Comparison of ENCODE assay signal across 29 cellular contexts in genomic region chr11:45683285-45684058, GRCh38. TPM values are rescaled to one million over a fixed set of nuclear protein-coding genes. Genes with fewer than 3 reads are reported as not detected.
"Had no signal": no experiment of that assay in that cellular context is flagged by ENCODE, and none has a peak within 500 bp of the region (broad histone marks: within the 10 kb centered on the region; RNA-seq: fewer than 3 reads in every experiment).

No MANE protein-coding gene starts in this region.

- H3K27ac Mint-ChIP-seq: activated naive CD4-positive, alpha-beta T cell treated with anti-CD3 and anti-CD28 coated beads, Interleukin-2, amount 10 ng/mL, durations not matched to agents 7 days and 5 days; activated naive CD8-positive, alpha-beta T cell treated with anti-CD3 and anti-CD28 coated beads, Interleukin-2, amount 10 ng/mL, durations not matched to agents 7 days and 5 days; brain; effector memory CD8-positive, alpha-beta T cell; mesothelial cell of epicardium; naive B cell; stimulated activated effector memory CD8-positive, alpha-beta T cell treated with anti-CD3 and anti-CD28 coated beads, Interleukin-12 subunit alpha, Interleukin-12 subunit beta, amount 100 ng/mL, for 72 hours had no signal

- H3K27ac ChIP-seq: ascending aorta, coronary artery, neural progenitor cell, right lobe of liver, skin epidermis, stomach, thyroid gland, upper lobe of left lung, vagina, VCaP had no signal

- DNase-seq: activated CD4-positive, alpha-beta T cell treated with anti-CD3 and anti-CD28 coated beads for 4 hours; activated CD4-positive, alpha-beta T cell treated with anti-CD3 and anti-CD28 coated beads, Interleukin-2, amount 50 U/mL, for 4 hours; activated CD8-positive, alpha-beta memory T cell treated with anti-CD3 and anti-CD28 coated beads, Interleukin-2, amount 50 U/mL, for 4 hours; activated gamma-delta T cell; activated naive CD4-positive, alpha-beta T cell treated with anti-CD3 and anti-CD28 coated beads, Interleukin-2, amount 10 ng/mL, durations not matched to agents 7 days and 5 days; activated naive CD8-positive, alpha-beta T cell treated with anti-CD3 and anti-CD28 coated beads, Interleukin-2, amount 10 ng/mL, durations not matched to agents 7 days and 5 days; activated T-cell treated with anti-CD3 and anti-CD28 coated beads, Interleukin-2, amount 50 U/mL, for 1 hour; effector memory CD8-positive, alpha-beta T cell; head of caudate nucleus; hippocampal formation; left cardiac atrium; mammary epithelial cell; naive B cell; occipital lobe; right lobe of liver; stimulated activated CD4-positive, alpha-beta T cell treated with anti-CD3 and anti-CD28 coated beads, Interleukin-4, amount 100 ng/mL, for 24 hours; stomach; thyroid gland; upper lobe of left lung had no signal

- H3K9me3 Mint-ChIP-seq: activated naive CD4-positive, alpha-beta T cell treated with anti-CD3 and anti-CD28 coated beads, Interleukin-2, amount 10 ng/mL, durations not matched to agents 7 days and 5 days; activated naive CD8-positive, alpha-beta T cell treated with anti-CD3 and anti-CD28 coated beads, Interleukin-2, amount 10 ng/mL, durations not matched to agents 7 days and 5 days; effector memory CD8-positive, alpha-beta T cell; mesothelial cell of epicardium; neural progenitor cell; stimulated activated effector memory CD8-positive, alpha-beta T cell treated with anti-CD3 and anti-CD28 coated beads, Interleukin-12 subunit alpha, Interleukin-12 subunit beta, amount 100 ng/mL, for 72 hours had no signal

- H3K27me3 ChIP-seq: ascending aorta, right lobe of liver, thyroid gland, upper lobe of left lung, vagina had no signal

- H3K4me1 Mint-ChIP-seq: activated naive CD4-positive, alpha-beta T cell treated with anti-CD3 and anti-CD28 coated beads, Interleukin-2, amount 10 ng/mL, durations not matched to agents 7 days and 5 days; activated naive CD8-positive, alpha-beta T cell treated with anti-CD3 and anti-CD28 coated beads, Interleukin-2, amount 10 ng/mL, durations not matched to agents 7 days and 5 days; naive B cell; stimulated activated effector memory CD8-positive, alpha-beta T cell treated with anti-CD3 and anti-CD28 coated beads, Interleukin-12 subunit alpha, Interleukin-12 subunit beta, amount 100 ng/mL, for 72 hours had no signal

- H3K4me3 Mint-ChIP-seq: activated naive CD4-positive, alpha-beta T cell treated with anti-CD3 and anti-CD28 coated beads, Interleukin-2, amount 10 ng/mL, durations not matched to agents 7 days and 5 days; activated naive CD8-positive, alpha-beta T cell treated with anti-CD3 and anti-CD28 coated beads, Interleukin-2, amount 10 ng/mL, durations not matched to agents 7 days and 5 days; brain; effector memory CD8-positive, alpha-beta T cell; mesothelial cell of epicardium; naive B cell; neural progenitor cell; stimulated activated effector memory CD8-positive, alpha-beta T cell treated with anti-CD3 and anti-CD28 coated beads, Interleukin-12 subunit alpha, Interleukin-12 subunit beta, amount 100 ng/mL, for 72 hours had no signal

- H3K9me3 ChIP-seq: ascending aorta, right lobe of liver, stomach, thyroid gland, upper lobe of left lung, vagina had no signal

- H3K36me3 ChIP-seq: ascending aorta, neural progenitor cell, right lobe of liver, stomach, thyroid gland, upper lobe of left lung, vagina had no signal

- H3K36me3 Mint-ChIP-seq: activated naive CD4-positive, alpha-beta T cell treated with anti-CD3 and anti-CD28 coated beads, Interleukin-2, amount 10 ng/mL, durations not matched to agents 7 days and 5 days; activated naive CD8-positive, alpha-beta T cell treated with anti-CD3 and anti-CD28 coated beads, Interleukin-2, amount 10 ng/mL, durations not matched to agents 7 days and 5 days; brain; mesothelial cell of epicardium; naive B cell; neural progenitor cell; stimulated activated effector memory CD8-positive, alpha-beta T cell treated with anti-CD3 and anti-CD28 coated beads, Interleukin-12 subunit alpha, Interleukin-12 subunit beta, amount 100 ng/mL, for 72 hours had no signal

- H3K4me3 ChIP-seq: ascending aorta, coronary artery, neural progenitor cell, right lobe of liver, skin epidermis, stomach, thyroid gland, upper lobe of left lung, vagina had no signal

- H3K4me1 ChIP-seq: ascending aorta, right lobe of liver, stomach, thyroid gland, upper lobe of left lung, vagina had no signal

- FAIRE-seq: keratinocyte had no signal

- ATAC-seq: effector memory CD8-positive, alpha-beta T cell; left cardiac atrium; right lobe of liver; stimulated activated effector memory CD8-positive, alpha-beta T cell treated with anti-CD3 and anti-CD28 coated beads, Interleukin-12 subunit alpha, Interleukin-12 subunit beta, amount 100 ng/mL, for 72 hours had no signal

RNA-seq across cellular contexts. Expression of gene CHST1, which starts 18.1 kb away (rescaled TPM):
- total RNA-seq: activated naive CD8-positive, alpha-beta T cell treated with anti-CD3 and anti-CD28 coated beads, Interleukin-2, amount 10 ng/mL, durations not matched to agents 7 days and 5 days had no signal
- polyA plus RNA-seq: keratinocyte had no signal
